Comparison of ENCODE assay signal across 8 cellular contexts in genomic region chr6:137044366-137045220, GRCh38. TPM values are rescaled to one million over a fixed set of nuclear protein-coding genes. Genes with fewer than 3 reads are reported as not detected.
DNase-seq lines count a peak whose midpoint lies in the region; ATAC-seq and TF ChIP-seq lines count a peak whose summit lies in the region.

Gene IL20RA (minus strand): TSS chr6:137044965. CDS start chr6:137044728, 237 bp downstream.

- H3K36me3 ChIP-seq in NT2/D1 (ENCODE audit: insufficient read depth, insufficient read length, low read length) (no peaks in the 10 kb centered on the region), duodenal mucosa (ENCODE audit: control insufficient read depth in 1 of 2, insufficient read depth in 2 of 2, low read length in 2 of 2) (no peaks in the 10 kb centered on the region), right lobe of liver (no peaks in the 10 kb centered on the region), testis (ENCODE audit: low read depth, missing control alignments) (no peaks in the 10 kb centered on the region)

- WGBS in right lobe of liver (ENCODE audit: insufficient coverage, low coverage, low lambda C conversion rate, missing lambda C conversion rate) = 50% methylated on average over 17 of the region's 83 CpGs
- 25 to 71% methylated on average over 7 to 45 of the region's 83 CpGs for WGBS in testis, 2 donors

- H3K9ac ChIP-seq in NT2/D1 (ENCODE audit: insufficient read length, low read depth) (peak within 1 kb of the TSS; percentile 67), duodenal mucosa (ENCODE audit: low read depth in 1 of 2, low read length in 2 of 2) (peak within 1 kb of the TSS; percentile 49 to 73)

- no peak for TF ChIP-seq CTCF in right lobe of liver (IDR thresholded peaks at IDR 0.05)
- TF ChIP-seq CTCF in testis (IDR thresholded peaks at IDR 0.05) = no peak

- H3K4me3 ChIP-seq in NT2/D1 (ENCODE audit: insufficient read length, low read depth) (peak within 1 kb of the TSS; percentile 60), duodenal mucosa (ENCODE audit: low read depth in 1 of 2, low read length in 2 of 2) (peak within 1 kb of the TSS; percentile 65 to 71), right lobe of liver (peak within 1 kb of the TSS; percentile 49 to 61 (median 59)), testis (peak within 1 kb of the TSS; percentile 91 to 93)

- H3K27ac ChIP-seq in duodenal mucosa (ENCODE audit: low read depth, low read length) (peak within 1 kb of the TSS; percentile 3), right lobe of liver (no peak within 1 kb of the TSS), testis (peak within 1 kb of the TSS; percentile 84 to 86)

- TF ChIP-seq POLR2A in right lobe of liver (IDR thresholded peaks at IDR 0.05) (no peak), testis (IDR thresholded peaks at IDR 0.05) (no peak)

- peak; percentile 1 for DNase-seq in activated CD4-positive, alpha-beta T cell treated with anti-CD3 and anti-CD28 coated beads, Interleukin-2, amount 50 U/mL, for 1 hour
- DNase-seq in activated CD4-positive, alpha-beta T cell treated with anti-CD3 and anti-CD28 coated beads, Interleukin-2, amount 50 U/mL, for 4 hours = no peak
- DNase-seq in NT2/D1 (ENCODE audit: low read depth, low spot score) (no peak), right lobe of liver (peak; percentile 36 to 58 (median 48)), testis (peak; percentile 53), HUDEP-2 (lab: John Stamatoyannopoulos, UW; ENCODE audit: unreplicated experiment in 76 of 76) (no peak)

- ATAC-seq in right lobe of liver (peak; percentile 75 to 83 (median 78)), HG02840 (IDR thresholded peaks at IDR 0.05; ENCODE audit: low FRiP score, unreplicated experiment) (no peak)

- intact Hi-C loops in right lobe of liver (cut with DNase I) = no loop called here
- intact Hi-C loops in testis (cut with DNase I; ENCODE audit: low total_unique reads) = no loop called here

- peaks cover 10% of the 10 kb centered on the region; the same call in 1 of the 2 replicates for H3K9me3 ChIP-seq in NT2/D1 (ENCODE audit: insufficient read depth, low read length)
- no peaks in the 10 kb centered on the region for H3K9me3 ChIP-seq in duodenal mucosa (ENCODE audit: control insufficient read depth in 1 of 2, low read length in 2 of 2)
- H3K9me3 ChIP-seq in right lobe of liver = no peaks in the 10 kb centered on the region
- no peaks in the 10 kb centered on the region for H3K9me3 ChIP-seq in testis

- H3K4me1 ChIP-seq in NT2/D1 (ENCODE audit: insufficient read depth, insufficient read length) = no peaks in the 10 kb centered on the region
- peaks cover 0 to 8% of the 10 kb centered on the region in 2 donors for H3K4me1 ChIP-seq in duodenal mucosa (ENCODE audit: control insufficient read depth in 1 of 2, insufficient read depth in 2 of 2, low read length in 2 of 2)
- peaks cover 0 to 5% (median 0%) of the 10 kb centered on the region in 4 donors for H3K4me1 ChIP-seq in right lobe of liver
- H3K4me1 ChIP-seq in testis = peaks cover 11% of the 10 kb centered on the region

- peaks cover 49% of the 10 kb centered on the region for H3K27me3 ChIP-seq in NT2/D1 (ENCODE audit: insufficient read depth, insufficient read length)
- H3K27me3 ChIP-seq in duodenal mucosa (ENCODE audit: control insufficient read depth in 1 of 2, insufficient read depth in 2 of 2, low read length in 2 of 2) = peaks cover 0 to 5% of the 10 kb centered on the region in 2 donors
- peaks cover 0 to 26% of the 10 kb centered on the region in 2 donors for H3K27me3 ChIP-seq in right lobe of liver
- no peaks in the 10 kb centered on the region for H3K27me3 ChIP-seq in testis

RNA-seq across cellular contexts. Expression of gene IL20RA, which starts in this region (rescaled TPM):
- under 1 TPM; 0.06 to 0.70 (median 0.12) TPM for total RNA-seq in right lobe of liver
- 10 to 100 TPM; 16.1 to 16.6 TPM for total RNA-seq in testis
- 8.4 TPM for polyA plus RNA-seq in testis (ENCODE audit: insufficient read depth, low read depth, low replicate concordance)

Comparison
In these comparisons a context has a peak if more than half of its experiments do, and no peak if none do; other contexts are left out.
1. RNA of gene IL20RA (total RNA-seq): 16.1 to 16.6 TPM in testis; 0.06 to 0.70 TPM in right lobe of liver; every median in the first group is over 10 times any median in the second.
2. DNase-seq: peak in activated CD4-positive, alpha-beta T cell treated with anti-CD3 and anti-CD28 coated beads, Interleukin-2, amount 50 U/mL, for 1 hour (single experiment) and testis (single experiment); none in activated CD4-positive, alpha-beta T cell treated with anti-CD3 and anti-CD28 coated beads, Interleukin-2, amount 50 U/mL, for 4 hours (0 of 2), NT2/D1 (single experiment) and HUDEP-2 (0 of 76).
3. Peak in DNase-seq, ATAC-seq and H3K4me3 ChIP-seq in right lobe of liver; RNA of the gene not detected or under 1 TPM.
4. H3K27ac ChIP-seq: peak in duodenal mucosa (single experiment) and testis (2 of 2); none in right lobe of liver (0 of 3).
5. Peak in every context shown above with its lines, with median percentiles within 50 percentile points of each other: H3K4me3 ChIP-seq.